ENCODE assay signal across 8 cellular contexts in the genomic region with DNA sequence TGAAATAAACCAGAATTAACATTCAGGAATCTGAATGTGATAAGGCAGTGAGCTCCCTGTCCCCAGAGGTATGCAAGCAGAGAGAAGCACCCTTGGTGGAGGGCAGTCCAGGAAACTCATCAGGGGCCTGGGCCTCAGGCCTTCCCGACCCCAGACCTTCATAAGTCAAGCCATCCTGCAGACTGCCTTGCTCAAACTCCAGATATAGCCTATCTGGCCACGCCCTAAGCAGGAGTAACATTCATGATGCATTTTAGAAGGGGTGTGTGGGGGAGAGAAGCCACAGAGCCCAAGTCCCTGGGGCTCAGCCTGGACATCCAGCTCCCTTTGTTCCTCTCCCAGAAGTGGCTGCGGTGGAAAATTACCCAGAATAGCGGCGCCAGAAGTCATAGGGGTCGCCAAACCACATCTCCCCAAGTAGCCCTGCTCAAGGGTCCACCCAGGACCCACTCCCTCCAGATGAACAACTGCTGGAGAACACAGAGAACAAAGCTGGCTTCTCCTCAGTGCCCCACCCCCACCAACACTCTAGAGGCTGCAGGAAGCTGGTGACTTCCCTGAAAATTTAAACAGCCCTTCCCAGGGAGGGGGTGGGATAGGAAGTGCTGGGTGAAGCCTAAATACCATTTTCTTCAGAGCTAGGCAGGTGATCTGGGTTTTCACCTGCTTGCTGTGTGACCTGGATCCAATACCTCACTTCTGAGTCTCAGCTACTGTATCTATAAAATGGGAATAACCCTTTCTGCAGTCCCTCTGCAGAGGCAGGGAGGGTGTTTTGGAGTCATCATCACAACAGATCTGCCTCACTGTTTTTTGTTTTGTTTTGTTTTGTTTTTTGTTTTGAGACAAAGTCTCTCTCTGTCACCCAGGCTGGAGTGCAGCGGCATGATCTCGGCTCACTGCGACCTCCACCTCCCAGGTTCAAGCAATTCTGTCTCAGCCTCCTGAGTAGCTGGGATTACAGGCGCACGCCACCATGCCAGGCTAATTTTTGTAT. TPM values are rescaled to one million over a fixed set of nuclear protein-coding genes. Genes with fewer than 3 reads are reported as not detected.
DNase-seq lines count a peak whose midpoint lies in the region; ATAC-seq and TF ChIP-seq lines count a peak whose summit lies in the region.

No MANE protein-coding gene starts in this region.

- H3K4me1 ChIP-seq in lower lobe of right lung (peaks cover 82% of the 10 kb centered on the region), upper lobe of right lung (peaks cover 76% of the 10 kb centered on the region)

- TF ChIP-seq CTCF in lower lobe of right lung (IDR thresholded peaks at IDR 0.05) (no peak), upper lobe of right lung (IDR thresholded peaks at IDR 0.05) (no peak)

- H3K4me1 Mint-ChIP-seq in T-helper 1 cell treated with Interleukin-12 subunit alpha and Interleukin-12 subunit beta and Interleukin-4 antibody, amounts not matched to agents 30 μg/mL and 1 μg/mL, for 36 hours (ENCODE audit: low read depth), result peaks cover 61% of the 10 kb centered on the region
- peaks cover 43% of the 10 kb centered on the region for H3K4me1 Mint-ChIP-seq in central memory CD8-positive, alpha-beta T cell

- H3K36me3 ChIP-seq in lower lobe of right lung (peaks cover 6% of the 10 kb centered on the region), upper lobe of right lung (no peaks in the 10 kb centered on the region)

- H3K36me3 Mint-ChIP-seq in T-helper 1 cell treated with Interleukin-12 subunit alpha and Interleukin-12 subunit beta and Interleukin-4 antibody, amounts not matched to agents 30 μg/mL and 1 μg/mL, for 36 hours (ENCODE audit: low read depth), result peaks cover 16% of the 10 kb centered on the region
- H3K36me3 Mint-ChIP-seq in central memory CD8-positive, alpha-beta T cell (ENCODE audit: insufficient read depth), result peaks cover 42% of the 10 kb centered on the region

- no peaks in the 10 kb centered on the region for H3K9me3 Mint-ChIP-seq in T-helper 1 cell treated with Interleukin-12 subunit alpha and Interleukin-12 subunit beta and Interleukin-4 antibody, amounts not matched to agents 30 μg/mL and 1 μg/mL, for 36 hours
- H3K9me3 Mint-ChIP-seq in central memory CD8-positive, alpha-beta T cell, result no peaks in the 10 kb centered on the region

- peak overlapping the region; percentile 100 for H3K27ac ChIP-seq in lower lobe of right lung
- H3K27ac ChIP-seq in upper lobe of right lung, result peak overlapping the region; percentile 100

- peak overlapping the region; percentile 95 for H3K27ac Mint-ChIP-seq in T-helper 1 cell treated with Interleukin-12 subunit alpha and Interleukin-12 subunit beta and Interleukin-4 antibody, amounts not matched to agents 30 μg/mL and 1 μg/mL, for 36 hours
- H3K27ac Mint-ChIP-seq in central memory CD8-positive, alpha-beta T cell (ENCODE audit: low read depth), result peak overlapping the region; percentile 99

- no peak for DNase-seq in T-helper 1 cell
- DNase-seq in NOMO-1 (lab: John Stamatoyannopoulos, UW; ENCODE audit: unreplicated experiment in 2 of 2), result peak; percentile 31 to 59
- no peak for DNase-seq in central memory CD8-positive, alpha-beta T cell (ENCODE audit: low spot score in 2 of 2)
- DNase-seq in lower lobe of right lung, result peak; percentile 79
- peak; percentile 85 for DNase-seq in upper lobe of right lung

- intact Hi-C loops in lower lobe of right lung (cut with DNase I) (no loop called here), upper lobe of right lung (cut with DNase I) (no loop called here)

- H3K4me3 Mint-ChIP-seq in T-helper 1 cell treated with Interleukin-12 subunit alpha and Interleukin-12 subunit beta and Interleukin-4 antibody, amounts not matched to agents 30 μg/mL and 1 μg/mL, for 36 hours, result peak overlapping the region; percentile 80
- peak overlapping the region; percentile 91 for H3K4me3 Mint-ChIP-seq in central memory CD8-positive, alpha-beta T cell

- H3K27me3 ChIP-seq in lower lobe of right lung (ENCODE audit: low read depth) (no peaks in the 10 kb centered on the region), upper lobe of right lung (no peaks in the 10 kb centered on the region)

- no peaks in the 10 kb centered on the region for H3K9me3 ChIP-seq in lower lobe of right lung
- H3K9me3 ChIP-seq in upper lobe of right lung, result no peaks in the 10 kb centered on the region

- H3K27me3 Mint-ChIP-seq in T-helper 1 cell treated with Interleukin-12 subunit alpha and Interleukin-12 subunit beta and Interleukin-4 antibody, amounts not matched to agents 30 μg/mL and 1 μg/mL, for 36 hours (ENCODE audit: low read depth), result no peaks in the 10 kb centered on the region
- no peaks in the 10 kb centered on the region for H3K27me3 Mint-ChIP-seq in central memory CD8-positive, alpha-beta T cell

- no peak for ATAC-seq in central memory CD8-positive, alpha-beta T cell (replicated peaks; ENCODE audit: extremely low read depth, poor library complexity, severe bottlenecking)
- ATAC-seq in lower lobe of right lung, result no peak
- ATAC-seq in upper lobe of right lung, result no peak
- ATAC-seq in HG02938 (IDR thresholded peaks at IDR 0.05; ENCODE audit: unreplicated experiment), result no peak
- ATAC-seq in HG03342 (IDR thresholded peaks at IDR 0.05; ENCODE audit: unreplicated experiment), result no peak

- H3K4me3 ChIP-seq in lower lobe of right lung (peak overlapping the region; percentile 98), upper lobe of right lung (no peak overlapping the region)

RNA-seq across cellular contexts. Expression of a gene that starts 1.5 kb away (rescaled TPM):
- total RNA-seq in lower lobe of right lung, result 77.2 TPM
- total RNA-seq in upper lobe of right lung, result 80.8 TPM

Comparison
In these comparisons a context has a peak if more than half of its experiments do, and no peak if none do; other contexts are left out.
1. DNase-seq: peak in NOMO-1 (2 of 2), lower lobe of right lung (single experiment) and upper lobe of right lung (single experiment); none in T-helper 1 cell (0 of 5) and central memory CD8-positive, alpha-beta T cell (0 of 2).